Comparison of ENCODE assay signal across 9 cellular contexts in the genomic region with DNA sequence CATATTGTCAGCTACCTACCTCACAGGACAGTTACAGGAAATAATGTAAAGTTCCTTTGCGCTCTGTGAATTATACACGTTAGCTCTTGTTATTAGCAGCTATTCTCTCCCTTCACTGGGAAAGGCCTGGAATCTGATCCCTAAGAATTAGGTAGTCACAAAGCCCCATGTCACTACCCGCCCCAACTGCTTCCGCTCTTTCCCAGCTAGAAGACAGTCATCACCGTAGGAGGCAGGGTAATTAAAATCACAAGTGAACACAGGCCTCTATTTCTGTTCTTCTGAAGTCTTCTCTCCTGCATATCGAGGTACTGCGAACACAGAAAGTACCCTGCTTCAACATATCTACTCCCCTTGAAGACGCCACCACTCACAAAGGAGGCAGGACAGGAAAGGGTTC. TPM values are rescaled to one million over a fixed set of nuclear protein-coding genes. Genes with fewer than 3 reads are reported as not detected.
DNase-seq lines count a peak whose midpoint lies in the region; ATAC-seq and TF ChIP-seq lines count a peak whose summit lies in the region.
"Had no signal": no experiment of that assay in that cellular context is flagged by ENCODE, and none has a peak within 500 bp of the region (broad histone marks: within the 10 kb centered on the region; RNA-seq: fewer than 3 reads in every experiment).

No MANE protein-coding gene starts in this region.

- H3K4me2 ChIP-seq in HCT116 (ENCODE audit: low read length) = peak overlapping the region; percentile 94

- H3K9me3 ChIP-seq in HCT116 (ENCODE audit: control insufficient read depth in 1 of 2, insufficient read depth in 1 of 2, low read depth in 1 of 2, low read length in 2 of 2) = no peaks in the 10 kb centered on the region
- H3K9me3 ChIP-seq in RWPE2 (ENCODE audit: severe bottlenecking) = no peaks in the 10 kb centered on the region

- H3K4me1 ChIP-seq in HCT116 (ENCODE audit: control insufficient read depth in 1 of 2, insufficient read depth in 2 of 2, low read length in 2 of 2) (peaks cover 89 to 98% of the 10 kb centered on the region in 2 experiments), RWPE2 (ENCODE audit: insufficient read depth, poor library complexity, severe bottlenecking) (peaks cover 62% of the 10 kb centered on the region)

- H3K4me3 Mint-ChIP-seq in stimulated activated memory B cell treated with anti-CD40 and anti-IgM and Interleukin-4, amounts not matched to agents 10 μg/mL and 1 μg/mL and 100 μg/mL, for 72 hours = no peak overlapping the region

- no peaks in the 10 kb centered on the region for H3K9me2 ChIP-seq in HCT116 (ENCODE audit: insufficient read depth)

- H3K27ac ChIP-seq in HCT116 (ENCODE audit: low read depth, low read length) (peak overlapping the region; percentile 99), RWPE2 (ENCODE audit: poor library complexity, severe bottlenecking) (peak overlapping the region; percentile 100)

- H3K9me3 Mint-ChIP-seq in stimulated activated memory B cell treated with anti-CD40 and anti-IgM and Interleukin-4, amounts not matched to agents 10 μg/mL and 1 μg/mL and 100 μg/mL, for 72 hours = no peaks in the 10 kb centered on the region

- H2AFZ ChIP-seq in HCT116 (ENCODE audit: low read depth, low read length, poor library complexity, severe bottlenecking) = no peak overlapping the region

- H3K27me3 ChIP-seq in HCT116 (ENCODE audit: insufficient read depth, low read length) (no peaks in the 10 kb centered on the region), RWPE2 (ENCODE audit: insufficient read depth, poor library complexity, severe bottlenecking) (no peaks in the 10 kb centered on the region)

- ATAC-seq in HCT116 = no peak
- ATAC-seq in RWPE2 (ENCODE audit: low read depth) = no peak
- no peak for ATAC-seq in stimulated activated memory B cell treated with anti-CD40 and anti-IgM and Interleukin-4, amounts not matched to agents 10 μg/mL and 1 μg/mL and 100 μg/mL, for 72 hours
- ATAC-seq in HG02623 (IDR thresholded peaks at IDR 0.05; ENCODE audit: unreplicated experiment) = no peak

- no peak for TF ChIP-seq POLR2A in HCT116 (IDR thresholded peaks at IDR 0.05; ENCODE audit: borderline replicate concordance, extremely low read depth, insufficient read depth, insufficient read length)

- H3K9ac ChIP-seq in HCT116 (ENCODE audit: low read length) = peak overlapping the region; percentile 81

- RAD21 ChIA-PET in HCT116 (lab: Charles Lee; ENCODE audit: low non-redundant PET in 1 of 2, low total read pairs in 2 of 2, uncharacterized antibody in 2 of 2, unreplicated experiment in 2 of 2) = interaction anchor here (1.1 to 2.3 kb wide), 2 partner anchors 12 to 16 kb away, joined by 3 to 11 read pairs; no protein-coding TSS in a partner anchor

- H3K27me3 Mint-ChIP-seq in stimulated activated memory B cell treated with anti-CD40 and anti-IgM and Interleukin-4, amounts not matched to agents 10 μg/mL and 1 μg/mL and 100 μg/mL, for 72 hours = no peaks in the 10 kb centered on the region

- DNase-seq in HCT116 (ENCODE audit: low read depth, low spot score) (no peak), RWPE2 (ENCODE audit: low spot score) (no peak), head of caudate nucleus (peak in 29 of 42 donors; percentile 39 to 88 (median 65)), KG1 (lab: John Stamatoyannopoulos, UW) (no peak)
- DNase-seq in stimulated activated naive CD4-positive, alpha-beta T cell (lab: John Stamatoyannopoulos, UW) = no peak
- DNase-seq: hippocampal formation; stimulated activated CD4-positive, alpha-beta T cell treated with anti-CD3 and anti-CD28 coated beads, Interleukin-4, amount 100 ng/mL, for 1 hour had no signal

- no peak for TF ChIP-seq RAD21 in HCT116 (IDR thresholded peaks at IDR 0.05; ENCODE audit: low read depth)

- H4K20me1 ChIP-seq in HCT116 (ENCODE audit: insufficient read depth) = peaks cover 7% of the 10 kb centered on the region; the same call in 1 of the 2 replicates

- CTCF ChIA-PET in HCT116 (lab: Charles Lee) = interaction anchor here (1.3 to 5.8 kb wide), 4 partner anchors 14 to 165 kb away, joined by 6 to 93 read pairs (median 33); a partner anchor contains a TSS

- H3K4me1 Mint-ChIP-seq in stimulated activated memory B cell treated with anti-CD40 and anti-IgM and Interleukin-4, amounts not matched to agents 10 μg/mL and 1 μg/mL and 100 μg/mL, for 72 hours = peaks cover 74% of the 10 kb centered on the region

- H3K79me2 ChIP-seq in HCT116 (ENCODE audit: insufficient read depth, low read length) = peaks cover 65% of the 10 kb centered on the region

- intact Hi-C loops in HCT116 (cut with micrococcal nuclease) = loop anchor here (5.0 kb wide), 1 partner anchor 283 kb away; no protein-coding TSS in a partner anchor
- intact Hi-C loops in head of caudate nucleus (cut with DNase I) = no loop called here

- TF ChIP-seq CTCF in HCT116 (IDR thresholded peaks at IDR 0.05 in 2 of 3, conservative IDR thresholded peaks at IDR 0.05 in 1 of 3; ENCODE audit: borderline replicate concordance in 1 of 3, insufficient read depth in 1 of 3, low read depth in 2 of 3, low read length in 2 of 3) = no peak
- TF ChIP-seq CTCF in RWPE2 (IDR thresholded peaks at IDR 0.05; ENCODE audit: poor library complexity, severe bottlenecking) = no peak

- peak overlapping the region; percentile 96 for H3K27ac Mint-ChIP-seq in stimulated activated memory B cell treated with anti-CD40 and anti-IgM and Interleukin-4, amounts not matched to agents 10 μg/mL and 1 μg/mL and 100 μg/mL, for 72 hours

- H3K4me3 ChIP-seq in HCT116 (replicated peaks in 1 of 2; ENCODE audit: low read depth in 1 of 2, low read length in 2 of 2) = no peak overlapping the region
- H3K4me3 ChIP-seq in RWPE2 (ENCODE audit: severe bottlenecking) = no peak overlapping the region

- POLR2A ChIA-PET in HCT116 (lab: Charles Lee) = interaction anchor here (0.7 to 2.7 kb wide), 6 partner anchors 8 to 134 kb away, joined by 3 to 15 read pairs (median 4); a partner anchor contains a TSS

- H3K36me3 ChIP-seq in HCT116 (ENCODE audit: control insufficient read depth in 1 of 2, insufficient read depth in 2 of 2, low read length in 2 of 2) (peaks cover 20 to 41% of the 10 kb centered on the region in 2 experiments), RWPE2 (ENCODE audit: low read depth) (peaks cover 57% of the 10 kb centered on the region)

- peaks cover 39% of the 10 kb centered on the region for H3K36me3 Mint-ChIP-seq in stimulated activated memory B cell treated with anti-CD40 and anti-IgM and Interleukin-4, amounts not matched to agents 10 μg/mL and 1 μg/mL and 100 μg/mL, for 72 hours

- BruUV-seq in HCT116 (replicated peaks; lab: Mats Ljungman, UMichigan) = no TSS peak

TF ChIP-seq in HCT116, 20 proteins besides CTCF, POLR2A, EP300 and RAD21 (continues in another document):
- TF ChIP-seq TCF7L2 (IDR thresholded peaks at IDR 0.05; ENCODE audit: borderline replicate concordance, extremely low read depth, insufficient read depth, insufficient read length) = no peak
- no peak for TF ChIP-seq ZFX (IDR thresholded peaks at IDR 0.05)
- TF ChIP-seq, protein P1, sequence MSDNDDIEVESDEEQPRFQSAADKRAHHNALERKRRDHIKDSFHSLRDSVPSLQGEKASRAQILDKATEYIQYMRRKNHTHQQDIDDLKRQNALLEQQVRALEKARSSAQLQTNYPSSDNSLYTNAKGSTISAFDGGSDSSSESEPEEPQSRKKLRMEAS (IDR thresholded peaks at IDR 0.05) = no peak
- TF ChIP-seq, protein P2, sequence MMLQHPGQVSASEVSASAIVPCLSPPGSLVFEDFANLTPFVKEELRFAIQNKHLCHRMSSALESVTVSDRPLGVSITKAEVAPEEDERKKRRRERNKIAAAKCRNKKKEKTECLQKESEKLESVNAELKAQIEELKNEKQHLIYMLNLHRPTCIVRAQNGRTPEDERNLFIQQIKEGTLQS (IDR thresholded peaks at IDR 0.05) = no peak
- TF ChIP-seq EZH2 (IDR thresholded peaks at IDR 0.05) = no peak
- TF ChIP-seq JUND (IDR thresholded peaks at IDR 0.05) = no peak
- no peak for TF ChIP-seq SIN3A (IDR thresholded peaks at IDR 0.05; ENCODE audit: low read depth)
- TF ChIP-seq SRF (IDR thresholded peaks at IDR 0.05; ENCODE audit: low read depth) = no peak
- TF ChIP-seq FOSL1 (IDR thresholded peaks at IDR 0.05; ENCODE audit: low read depth) = no peak
- TF ChIP-seq POLR2AphosphoS5 (IDR thresholded peaks at IDR 0.05; ENCODE audit: low read depth, low read length) = no peak
- no peak for TF ChIP-seq CEBPB (IDR thresholded peaks at IDR 0.05; ENCODE audit: low read depth)
- no peak for TF ChIP-seq ZNF274 (IDR thresholded peaks at IDR 0.05; ENCODE audit: low read depth, low read length)
- TF ChIP-seq, protein P3, sequence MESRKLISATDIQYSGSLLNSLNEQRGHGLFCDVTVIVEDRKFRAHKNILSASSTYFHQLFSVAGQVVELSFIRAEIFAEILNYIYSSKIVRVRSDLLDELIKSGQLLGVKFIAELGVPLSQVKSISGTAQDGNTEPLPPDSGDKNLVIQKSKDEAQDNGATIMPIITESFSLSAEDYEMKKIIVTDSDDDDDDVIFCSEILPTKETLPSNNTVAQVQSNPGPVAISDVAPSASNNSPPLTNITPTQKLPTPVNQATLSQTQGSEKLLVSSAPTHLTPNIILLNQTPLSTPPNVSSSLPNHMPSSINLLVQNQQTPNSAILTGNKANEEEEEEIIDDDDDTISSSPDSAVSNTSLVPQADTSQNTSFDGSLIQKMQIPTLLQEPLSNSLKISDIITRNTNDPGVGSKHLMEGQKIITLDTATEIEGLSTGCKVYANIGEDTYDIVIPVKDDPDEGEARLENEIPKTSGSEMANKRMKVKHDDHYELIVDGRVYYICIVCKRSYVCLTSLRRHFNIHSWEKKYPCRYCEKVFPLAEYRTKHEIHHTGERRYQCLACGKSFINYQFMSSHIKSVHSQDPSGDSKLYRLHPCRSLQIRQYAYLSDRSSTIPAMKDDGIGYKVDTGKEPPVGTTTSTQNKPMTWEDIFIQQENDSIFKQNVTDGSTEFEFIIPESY (IDR thresholded peaks at IDR 0.05; ENCODE audit: extremely low read depth, insufficient replicate concordance, low read length) = no peak
- TF ChIP-seq EZH2phosphoT487 (IDR thresholded peaks at IDR 0.05; ENCODE audit: borderline replicate concordance) = no peak
- TF ChIP-seq SP1 (IDR thresholded peaks at IDR 0.05; ENCODE audit: low read depth) = no peak
- TF ChIP-seq ELF1 (IDR thresholded peaks at IDR 0.05; ENCODE audit: borderline replicate concordance, low read depth) = no peak

RNA-seq across cellular contexts. Expression of a gene that starts 12.6 kb away (rescaled TPM):
- total RNA-seq in HCT116 (2021; ENCODE audit: unreplicated experiment) = 239 TPM
- polyA plus RNA-seq in HCT116 (2012) = 99.3 and 137 TPM in 2 replicates

RNA-seq across cellular contexts. Expression of a gene that starts 14.5 kb away (rescaled TPM):
- 1,901 TPM for total RNA-seq in HCT116 (2021; ENCODE audit: unreplicated experiment)
- polyA plus RNA-seq in HCT116 (2012) = 2,991 and 3,021 TPM in 2 replicates

RNA-seq across cellular contexts. Expression of a gene that starts 32.1 kb away (rescaled TPM):
- 49.0 TPM for total RNA-seq in HCT116 (2021; ENCODE audit: unreplicated experiment)
- 23.7 and 25.5 TPM in 2 replicates for polyA plus RNA-seq in HCT116 (2012)

RNA-seq across cellular contexts. Expression of a gene that starts 42.5 kb away (rescaled TPM):
- total RNA-seq in HCT116 (2021; ENCODE audit: unreplicated experiment) = 98.9 TPM
- polyA plus RNA-seq in HCT116 (2012) = 61.2 and 68.3 TPM in 2 replicates

RNA-seq across cellular contexts. Expression of a gene that starts 53.4 kb away (rescaled TPM):
- total RNA-seq in HCT116 (2021; ENCODE audit: unreplicated experiment) = 124 TPM
- polyA plus RNA-seq in HCT116 (2012) = 65.7 and 71.8 TPM in 2 replicates

Comparison
In these comparisons a context has a peak if more than half of its experiments do, and no peak if none do; other contexts are left out.
1. DNase-seq: peak in head of caudate nucleus (29 of 42); none in HCT116 (single experiment), RWPE2 (single experiment), KG1 (single experiment) and stimulated activated naive CD4-positive, alpha-beta T cell (0 of 6).